In the genomic region with DNA sequence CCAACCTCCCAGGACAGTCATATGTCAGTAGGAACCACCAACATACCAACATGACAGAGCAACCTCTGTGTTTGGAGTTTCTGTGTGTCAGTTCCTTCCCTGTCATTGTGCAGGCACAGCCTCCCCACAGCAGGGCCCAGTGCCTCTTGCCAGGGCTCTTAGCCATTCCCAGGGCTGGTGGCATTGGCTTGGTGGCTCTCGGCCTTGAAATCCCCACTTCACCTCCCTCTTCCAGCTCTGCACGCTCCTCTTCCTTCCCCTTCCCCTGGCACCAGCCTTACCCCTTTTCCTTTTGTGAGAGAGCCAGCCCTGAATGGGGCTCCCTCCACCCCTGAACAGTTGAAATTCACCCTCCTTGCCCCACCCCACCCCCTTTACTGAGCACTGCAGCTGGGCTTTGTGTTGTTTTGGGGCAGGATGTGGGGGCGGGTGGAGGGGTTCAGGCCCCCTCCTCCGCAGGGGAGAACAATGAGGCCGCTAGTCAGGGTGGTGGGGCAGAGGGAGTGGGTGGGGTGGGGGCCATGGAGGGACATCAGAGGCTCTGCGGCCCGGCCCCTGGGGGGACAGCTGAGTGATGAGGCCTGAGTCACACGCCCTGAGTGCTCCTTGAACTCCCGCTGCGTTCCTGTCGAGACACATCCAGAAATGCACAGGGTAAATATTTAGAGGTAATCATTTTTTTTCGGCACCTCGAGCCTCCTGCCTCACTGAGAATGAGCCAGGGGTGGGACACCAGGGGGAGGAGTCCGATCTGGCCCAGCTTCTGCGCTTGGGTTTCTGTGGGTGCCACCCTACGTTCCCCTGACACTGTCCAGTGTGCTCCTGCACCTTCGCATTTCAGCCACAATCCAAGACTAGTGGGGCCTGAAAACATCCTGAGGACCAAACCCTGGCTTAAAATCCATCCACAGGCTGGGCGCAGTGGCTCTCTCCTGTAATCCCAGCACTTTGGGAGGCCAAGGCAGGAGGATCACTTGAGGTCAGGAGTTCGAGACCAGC, we compare ENCODE assay signal across 1 cellular context.
A peak's percentile ranks its signal among the peaks of the same experiment; 100 is the strongest.
TF ChIP-seq lines count a peak whose summit lies in the region.

No MANE protein-coding gene starts in this region.

TF ChIP-seq in K562, 482 proteins besides CTCF, POLR2A, EP300 and RAD21 (continued from another document):
- TF ChIP-seq, protein P1, sequence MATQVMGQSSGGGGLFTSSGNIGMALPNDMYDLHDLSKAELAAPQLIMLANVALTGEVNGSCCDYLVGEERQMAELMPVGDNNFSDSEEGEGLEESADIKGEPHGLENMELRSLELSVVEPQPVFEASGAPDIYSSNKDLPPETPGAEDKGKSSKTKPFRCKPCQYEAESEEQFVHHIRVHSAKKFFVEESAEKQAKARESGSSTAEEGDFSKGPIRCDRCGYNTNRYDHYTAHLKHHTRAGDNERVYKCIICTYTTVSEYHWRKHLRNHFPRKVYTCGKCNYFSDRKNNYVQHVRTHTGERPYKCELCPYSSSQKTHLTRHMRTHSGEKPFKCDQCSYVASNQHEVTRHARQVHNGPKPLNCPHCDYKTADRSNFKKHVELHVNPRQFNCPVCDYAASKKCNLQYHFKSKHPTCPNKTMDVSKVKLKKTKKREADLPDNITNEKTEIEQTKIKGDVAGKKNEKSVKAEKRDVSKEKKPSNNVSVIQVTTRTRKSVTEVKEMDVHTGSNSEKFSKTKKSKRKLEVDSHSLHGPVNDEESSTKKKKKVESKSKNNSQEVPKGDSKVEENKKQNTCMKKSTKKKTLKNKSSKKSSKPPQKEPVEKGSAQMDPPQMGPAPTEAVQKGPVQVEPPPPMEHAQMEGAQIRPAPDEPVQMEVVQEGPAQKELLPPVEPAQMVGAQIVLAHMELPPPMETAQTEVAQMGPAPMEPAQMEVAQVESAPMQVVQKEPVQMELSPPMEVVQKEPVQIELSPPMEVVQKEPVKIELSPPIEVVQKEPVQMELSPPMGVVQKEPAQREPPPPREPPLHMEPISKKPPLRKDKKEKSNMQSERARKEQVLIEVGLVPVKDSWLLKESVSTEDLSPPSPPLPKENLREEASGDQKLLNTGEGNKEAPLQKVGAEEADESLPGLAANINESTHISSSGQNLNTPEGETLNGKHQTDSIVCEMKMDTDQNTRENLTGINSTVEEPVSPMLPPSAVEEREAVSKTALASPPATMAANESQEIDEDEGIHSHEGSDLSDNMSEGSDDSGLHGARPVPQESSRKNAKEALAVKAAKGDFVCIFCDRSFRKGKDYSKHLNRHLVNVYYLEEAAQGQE (CRISPR knock-in tag; IDR thresholded peaks at IDR 0.05; ENCODE audit: low read depth), result no peak
- 0 out of 2 replicates have a peak, but pooled peaks have one; percentile 17 for TF ChIP-seq EGR1 (conservative IDR thresholded peaks at IDR 0.05)
- no peak for TF ChIP-seq PHB (CRISPR knock-in tag; IDR thresholded peaks at IDR 0.05)
